Comparison of ENCODE assay signal across 8 cellular contexts in the genomic region with DNA sequence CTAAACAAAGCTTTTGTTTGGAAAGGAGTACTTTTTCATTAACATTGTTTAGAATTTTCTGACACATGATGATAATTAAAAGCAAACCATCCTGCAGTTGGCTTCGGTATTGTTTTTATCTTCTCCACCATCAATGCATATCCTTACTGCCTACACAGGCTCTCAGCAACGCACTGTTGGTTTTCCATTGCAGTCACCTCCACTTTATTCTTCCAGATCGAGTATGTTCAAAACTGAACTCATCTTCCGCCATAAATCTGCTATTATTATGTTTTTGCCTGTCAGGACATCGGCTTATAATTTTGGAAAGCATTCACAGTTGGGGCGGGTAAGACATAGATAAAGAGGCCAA. TPM values are rescaled to one million over a fixed set of nuclear protein-coding genes. Genes with fewer than 3 reads are reported as not detected.
DNase-seq lines count a peak whose midpoint lies in the region; ATAC-seq and TF ChIP-seq lines count a peak whose summit lies in the region.

No MANE protein-coding gene starts in this region.

- peak overlapping the region; percentile 90 to 91 for H3K4me3 Mint-ChIP-seq in activated T-cell treated with anti-CD3 and anti-CD28 coated beads, Interleukin-2, amount 50 U/mL, for 72 hours
- H3K4me3 Mint-ChIP-seq in activated T-helper 17 cell treated with anti-CD3 and anti-CD28 coated beads, Interleukin-2, amount 50 U/mL, for 72 hours: peak overlapping the region; percentile 95

- peak overlapping the region; percentile 76 to 99 for H3K4me3 ChIP-seq in tibial artery

- H3K4me1 ChIP-seq in tibial artery: peaks cover 0 to 32% (median 16%) of the 10 kb centered on the region in 4 donors

- peaks cover 19% of the 10 kb centered on the region for H3K4me1 Mint-ChIP-seq in activated T-cell treated with anti-CD3 and anti-CD28 coated beads, Interleukin-2, amount 50 U/mL, for 72 hours (ENCODE audit: low read depth)
- H3K4me1 Mint-ChIP-seq in activated T-helper 17 cell treated with anti-CD3 and anti-CD28 coated beads, Interleukin-2, amount 50 U/mL, for 72 hours: peaks cover 4% of the 10 kb centered on the region

- H3K36me3 ChIP-seq in tibial artery: peaks cover 0 to 7% (median 0%) of the 10 kb centered on the region in 3 donors

- peak overlapping the region; percentile 92 for H3K27ac Mint-ChIP-seq in activated T-cell treated with anti-CD3 and anti-CD28 coated beads, Interleukin-2, amount 50 U/mL, for 72 hours
- H3K27ac Mint-ChIP-seq in activated T-helper 17 cell treated with anti-CD3 and anti-CD28 coated beads, Interleukin-2, amount 50 U/mL, for 72 hours: peak overlapping the region; percentile 96

- no peak for ATAC-seq in activated T-cell treated with anti-CD3 and anti-CD28 coated beads, Interleukin-2, amount 50 U/mL, for 72 hours (replicated peaks in 1 of 2)
- ATAC-seq in activated T-helper 17 cell treated with anti-CD3 and anti-CD28 coated beads, Interleukin-2, amount 50 U/mL, for 72 hours (replicated peaks): no peak
- ATAC-seq in HG03442 (IDR thresholded peaks at IDR 0.05; ENCODE audit: unreplicated experiment) (no peak), GM21723 (IDR thresholded peaks at IDR 0.05; ENCODE audit: unreplicated experiment) (no peak), HG03175 (IDR thresholded peaks at IDR 0.05; ENCODE audit: unreplicated experiment) (no peak)

- H3K27ac ChIP-seq in layer of hippocampus (ENCODE audit: low read depth, low read length) (peak overlapping the region; percentile 89), tibial artery (peak overlapping the region; percentile 88 to 95)

- no peaks in the 10 kb centered on the region for H3K9me3 ChIP-seq in tibial artery

- DNase-seq in activated T-cell treated with anti-CD3 and anti-CD28 coated beads, Interleukin-2, amount 50 U/mL, for 72 hours: no peak
- no peak for DNase-seq in activated T-cell treated with anti-CD3 and anti-CD28 coated beads, Interleukin-2, amount 50 U/mL, for 48 hours
- no peak for DNase-seq in tibial artery

- H3K9me3 Mint-ChIP-seq in activated T-cell treated with anti-CD3 and anti-CD28 coated beads, Interleukin-2, amount 50 U/mL, for 72 hours: peaks cover 0 to 5% of the 10 kb centered on the region in 2 donors
- H3K9me3 Mint-ChIP-seq in activated T-helper 17 cell treated with anti-CD3 and anti-CD28 coated beads, Interleukin-2, amount 50 U/mL, for 72 hours: no peaks in the 10 kb centered on the region

- H3K27me3 ChIP-seq in layer of hippocampus (ENCODE audit: control insufficient read depth, insufficient read depth, low read length) (no peaks in the 10 kb centered on the region), tibial artery (no peaks in the 10 kb centered on the region)

- no peaks in the 10 kb centered on the region for H3K27me3 Mint-ChIP-seq in activated T-cell treated with anti-CD3 and anti-CD28 coated beads, Interleukin-2, amount 50 U/mL, for 72 hours (ENCODE audit: low read depth)
- H3K27me3 Mint-ChIP-seq in activated T-helper 17 cell treated with anti-CD3 and anti-CD28 coated beads, Interleukin-2, amount 50 U/mL, for 72 hours: no peaks in the 10 kb centered on the region

- TF ChIP-seq CTCF in tibial artery (IDR thresholded peaks at IDR 0.05): no peak

- peaks cover 1 to 3% of the 10 kb centered on the region in 2 donors for H3K36me3 Mint-ChIP-seq in activated T-cell treated with anti-CD3 and anti-CD28 coated beads, Interleukin-2, amount 50 U/mL, for 72 hours (ENCODE audit: insufficient read depth in 2 of 2)
- peaks cover 20% of the 10 kb centered on the region for H3K36me3 Mint-ChIP-seq in activated T-helper 17 cell treated with anti-CD3 and anti-CD28 coated beads, Interleukin-2, amount 50 U/mL, for 72 hours (ENCODE audit: low read depth)

- intact Hi-C loops in tibial artery (cut with DNase I; ENCODE audit: low total_unique reads): loop anchor here (5.0 kb wide), 1 partner anchor 75 kb away; a partner anchor contains a TSS

RNA-seq across cellular contexts. Expression of a gene that starts 0.6 kb away (rescaled TPM):
- total RNA-seq in activated T-cell treated with anti-CD3 and anti-CD28 coated beads, Interleukin-2, amount 50 U/mL, for 72 hours: 10 to 100 TPM; 33.7 to 38.6 TPM
- total RNA-seq in activated T-helper 17 cell treated with anti-CD3 and anti-CD28 coated beads, Interleukin-2, amount 50 U/mL, for 72 hours: 10 to 100 TPM; 29.5 to 37.2 TPM
